ENCODE assay signal across 8 cellular contexts in genomic region chr4:127965803-127966175, GRCh38. TPM values are rescaled to one million over a fixed set of nuclear protein-coding genes. Genes with fewer than 3 reads are reported as not detected.
DNase-seq lines count a peak whose midpoint lies in the region; ATAC-seq lines count a peak whose summit lies in the region.

No MANE protein-coding gene starts in this region.

- H3K36me3 Mint-ChIP-seq in activated CD4-positive, alpha-beta T cell treated with anti-CD3 and anti-CD28 coated beads, Interleukin-2, amount 10 ng/mL, durations not matched to agents 24 days and 14 days (ENCODE audit: low read depth): peaks cover 18% of the 10 kb centered on the region
- H3K36me3 Mint-ChIP-seq in memory B cell: no peaks in the 10 kb centered on the region

- H3K27ac Mint-ChIP-seq in activated CD4-positive, alpha-beta T cell treated with anti-CD3 and anti-CD28 coated beads, Interleukin-2, amount 10 ng/mL, durations not matched to agents 24 days and 14 days: peak overlapping the region; percentile 97
- peak overlapping the region; percentile 90 for H3K27ac Mint-ChIP-seq in memory B cell

- ATAC-seq in HG02798 (IDR thresholded peaks at IDR 0.05; ENCODE audit: poor library complexity, unreplicated experiment) (peak; percentile 32), memory B cell (ENCODE audit: low read depth) (peak; percentile 36)

- H3K27me3 Mint-ChIP-seq in activated CD4-positive, alpha-beta T cell treated with anti-CD3 and anti-CD28 coated beads, Interleukin-2, amount 10 ng/mL, durations not matched to agents 24 days and 14 days: peaks cover 2% of the 10 kb centered on the region
- H3K27me3 Mint-ChIP-seq in memory B cell: no peaks in the 10 kb centered on the region

- no peaks in the 10 kb centered on the region for H3K9me3 Mint-ChIP-seq in activated CD4-positive, alpha-beta T cell treated with anti-CD3 and anti-CD28 coated beads, Interleukin-2, amount 10 ng/mL, durations not matched to agents 24 days and 14 days
- no peaks in the 10 kb centered on the region for H3K9me3 Mint-ChIP-seq in memory B cell

- intact Hi-C loops in activated CD4-positive, alpha-beta T cell treated with anti-CD3 and anti-CD28 coated beads, Interleukin-2, amount 10 ng/mL, durations not matched to agents 24 days and 14 days (cut with micrococcal nuclease): loop anchor here (1.0 to 2.0 kb wide), 7 partner anchors 31 to 1131 kb away; partner anchors contain the start of genes C4orf33, HSPA4L, LARP1B and PLK4

- peak overlapping the region; percentile 97 for H3K4me3 Mint-ChIP-seq in activated CD4-positive, alpha-beta T cell treated with anti-CD3 and anti-CD28 coated beads, Interleukin-2, amount 10 ng/mL, durations not matched to agents 24 days and 14 days
- peak overlapping the region; percentile 88 for H3K4me3 Mint-ChIP-seq in memory B cell

- H3K27ac ChIP-seq in cingulate gyrus (ENCODE audit: low read depth, low read length): peak overlapping the region; percentile 79

- DNase-seq in NCI-H187 (lab: John Stamatoyannopoulos, UW) (peak; percentile 16 to 37), NCI-H187 treated with DMSO at 0.1 percent for 48 hours (lab: John Stamatoyannopoulos, UW) (no peak), NCI-H1417 treated with DMSO at 0.1 percent for 48 hours (lab: John Stamatoyannopoulos, UW) (peak; percentile 24), memory B cell (ENCODE audit: low spot score in 2 of 2) (peak in 1 of 2 donors; percentile 55)
- DNase-seq in activated CD4-positive, alpha-beta T cell treated with anti-CD3 and anti-CD28 coated beads, Interleukin-2, amount 10 ng/mL, durations not matched to agents 24 days and 14 days: peak; percentile 91
- DNase-seq in stimulated activated CD8-positive, alpha-beta memory T cell treated with anti-CD3 and anti-CD28 coated beads, Interleukin-15, amount 100 ng/mL, for 4 hours (ENCODE audit: low read depth in 2 of 2): peak; percentile 50 to 60

- peaks cover 31% of the 10 kb centered on the region for H3K4me1 Mint-ChIP-seq in activated CD4-positive, alpha-beta T cell treated with anti-CD3 and anti-CD28 coated beads, Interleukin-2, amount 10 ng/mL, durations not matched to agents 24 days and 14 days
- H3K4me1 Mint-ChIP-seq in memory B cell: peaks cover 14% of the 10 kb centered on the region

RNA-seq across cellular contexts. Expression of gene ABHD18, which starts 0.6 kb away (rescaled TPM):
- 17.3 and 18.5 TPM in 2 replicates for total RNA-seq in activated CD4-positive, alpha-beta T cell treated with anti-CD3 and anti-CD28 coated beads, Interleukin-2, amount 10 ng/mL, durations not matched to agents 24 days and 14 days

RNA-seq across cellular contexts. Expression of gene MFSD8, which starts 0.8 kb away (rescaled TPM):
- 21.5 and 21.8 TPM in 2 replicates for total RNA-seq in activated CD4-positive, alpha-beta T cell treated with anti-CD3 and anti-CD28 coated beads, Interleukin-2, amount 10 ng/mL, durations not matched to agents 24 days and 14 days
